22 cellular contexts compared by ENCODE assay signal in genomic region chr2:155574941-155575340, GRCh38.
"Had no signal": no experiment of that assay in that cellular context is flagged by ENCODE, and none has a peak within 500 bp of the region (broad histone marks: within the 10 kb centered on the region; RNA-seq: fewer than 3 reads in every experiment).

No MANE protein-coding gene starts in this region.

- DNase-seq: dorsolateral prefrontal cortex; effector CD8-positive, alpha-beta T cell; foreskin melanocyte; head of caudate nucleus; left colon; left ventricle myocardium superior; mesenchymal stem cell; naive B cell; nephron progenitor cell; spleen; stimulated activated CD4-positive, alpha-beta T cell treated with anti-CD3 and anti-CD28 coated beads, Interleukin-15, amount 100 ng/mL, for 24 hours; stimulated activated CD4-positive, alpha-beta T cell treated with anti-CD3 and anti-CD28 coated beads, Interleukin-1b, Interleukin-23, amount 100 ng/mL, for 48 hours; stimulated activated CD4-positive, alpha-beta T cell treated with anti-CD3 and anti-CD28 coated beads, Interleukin-4, amount 100 ng/mL, for 24 hours; tibial artery; upper lobe of left lung; uterus had no signal

- H3K9me3 Mint-ChIP-seq: stimulated activated naive CD8-positive, alpha-beta T cell treated with anti-CD3 and anti-CD28 coated beads, Interleukin-15, Interleukin-2, amounts not matched to agents 100 ng/mL and 50 ng/mL, for 24 hours had no signal

- H2AFZ ChIP-seq: hepatocyte, parathyroid adenoma had no signal

- H3K4me1 ChIP-seq: parathyroid adenoma, spleen, tibial artery, upper lobe of left lung, uterus had no signal

- H3K9me3 ChIP-seq: upper lobe of left lung, uterus had no signal

- H3K4me2 ChIP-seq: hepatocyte had no signal

- H3K27ac Mint-ChIP-seq: naive B cell; nephron progenitor cell; stimulated activated memory B cell treated with anti-CD40 and anti-IgM and Interleukin-4, amounts not matched to agents 10 μg/mL and 1 μg/mL and 100 μg/mL, for 72 hours; stimulated activated naive CD8-positive, alpha-beta T cell treated with anti-CD3 and anti-CD28 coated beads, Interleukin-15, Interleukin-2, amounts not matched to agents 100 ng/mL and 50 ng/mL, for 24 hours had no signal

- H3K9ac ChIP-seq: parathyroid adenoma had no signal

- ATAC-seq: left colon; left ventricle myocardium superior; sciatic nerve; stimulated activated memory B cell treated with anti-CD40 and anti-IgM and Interleukin-4, amounts not matched to agents 10 μg/mL and 1 μg/mL and 100 μg/mL, for 72 hours had no signal

- H3K4me3 ChIP-seq: dorsolateral prefrontal cortex, hepatocyte, lung, spleen, tibial artery, upper lobe of left lung, uterus had no signal

- H3K4me3 Mint-ChIP-seq: naive B cell; nephron progenitor cell; stimulated activated memory B cell treated with anti-CD40 and anti-IgM and Interleukin-4, amounts not matched to agents 10 μg/mL and 1 μg/mL and 100 μg/mL, for 72 hours; stimulated activated naive CD8-positive, alpha-beta T cell treated with anti-CD3 and anti-CD28 coated beads, Interleukin-15, Interleukin-2, amounts not matched to agents 100 ng/mL and 50 ng/mL, for 24 hours had no signal

- H3K27me3 ChIP-seq: hepatocyte, spleen, tibial artery, upper lobe of left lung, uterus had no signal

- H3K79me2 ChIP-seq: hepatocyte, parathyroid adenoma had no signal

- H3K36me3 Mint-ChIP-seq: naive B cell; stimulated activated memory B cell treated with anti-CD40 and anti-IgM and Interleukin-4, amounts not matched to agents 10 μg/mL and 1 μg/mL and 100 μg/mL, for 72 hours had no signal

- H3K27me3 Mint-ChIP-seq: naive B cell; stimulated activated memory B cell treated with anti-CD40 and anti-IgM and Interleukin-4, amounts not matched to agents 10 μg/mL and 1 μg/mL and 100 μg/mL, for 72 hours; stimulated activated naive CD8-positive, alpha-beta T cell treated with anti-CD3 and anti-CD28 coated beads, Interleukin-15, Interleukin-2, amounts not matched to agents 100 ng/mL and 50 ng/mL, for 24 hours had no signal

- H3K27ac ChIP-seq: dorsolateral prefrontal cortex, hepatocyte, parathyroid adenoma, spleen, tibial artery, upper lobe of left lung, uterus had no signal

- H3K36me3 ChIP-seq: spleen, tibial artery, upper lobe of left lung, uterus had no signal

- H3K4me1 Mint-ChIP-seq: naive B cell; nephron progenitor cell; stimulated activated memory B cell treated with anti-CD40 and anti-IgM and Interleukin-4, amounts not matched to agents 10 μg/mL and 1 μg/mL and 100 μg/mL, for 72 hours had no signal
